Comparison of ENCODE assay signal across 8 cellular contexts in the genomic region with DNA sequence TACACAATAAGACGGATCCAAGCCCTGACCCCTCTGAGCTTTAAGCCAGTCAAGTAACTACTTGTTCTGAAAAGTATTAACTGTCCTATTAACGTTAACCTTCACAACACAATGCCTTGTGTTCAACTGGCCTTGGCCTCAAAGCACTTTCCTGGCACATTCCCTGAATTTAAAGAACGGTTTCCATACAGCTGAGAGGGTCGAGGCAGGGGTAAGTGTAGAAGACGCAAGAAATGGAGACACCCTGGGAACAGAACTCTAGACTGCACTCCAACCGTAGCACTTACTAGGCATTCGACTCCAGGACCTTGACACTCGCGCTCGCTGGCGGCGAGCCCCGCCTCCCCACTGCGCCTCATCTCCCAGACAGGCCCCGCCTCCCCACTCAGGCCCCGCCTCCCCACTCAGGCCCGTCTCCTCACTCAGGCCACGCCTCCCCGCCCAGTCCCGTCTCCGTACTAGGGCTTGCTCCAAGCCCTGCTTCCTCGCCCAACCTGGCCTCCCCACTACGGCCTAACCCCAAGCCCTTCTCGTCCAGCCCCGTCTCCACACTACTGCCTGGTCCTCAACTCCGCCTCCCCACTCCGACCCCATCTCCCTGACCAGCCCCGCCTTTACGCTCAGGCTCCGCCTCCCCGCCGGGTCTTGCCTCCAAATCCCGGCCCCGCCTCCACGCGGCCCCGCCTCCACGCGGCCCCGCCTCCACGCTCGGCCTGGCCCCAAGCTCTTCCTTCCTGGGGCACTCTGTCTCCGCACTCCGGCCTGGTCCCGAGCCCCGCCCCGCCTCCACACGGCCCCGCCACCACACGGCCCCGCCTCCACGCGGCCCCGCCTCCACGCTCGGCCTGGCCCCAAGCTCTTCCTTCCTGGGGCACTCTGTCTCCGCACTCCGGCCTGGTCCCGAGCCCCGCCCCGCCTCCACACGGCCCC.
A peak's percentile ranks its signal among the peaks of the same experiment; 100 is the strongest.
DNase-seq lines count a peak whose midpoint lies in the region; ATAC-seq and FAIRE-seq lines count a peak whose summit lies in the region.

No MANE protein-coding gene starts in this region.

- DNase-seq in Ammon's horn (ENCODE audit: low spot score) (peak; percentile 98), GM19239 (ENCODE audit: insufficient read length, low spot score) (peak; percentile 54), NCI-H524 (lab: John Stamatoyannopoulos, UW) (peak; percentile 78 to 93), left kidney (ENCODE audit: low read depth, low spot score) (peak; percentile 98)
- peak; percentile 98 for DNase-seq in activated CD4-positive, alpha-beta T cell treated with anti-CD3 and anti-CD28 coated beads for 4 hours
- peak; percentile 98 to 99 for DNase-seq in stimulated activated CD4-positive, alpha-beta T cell treated with anti-CD3 and anti-CD28 coated beads, Interleukin-1b, Interleukin-23, amount 100 ng/mL, for 4 hours (ENCODE audit: low read depth in 2 of 2)

- ATAC-seq in HG03442 (IDR thresholded peaks at IDR 0.05; ENCODE audit: unreplicated experiment): peak; percentile 57

- peak overlapping the region; percentile 99 for H3K27ac ChIP-seq in cingulate gyrus (ENCODE audit: low read depth, low read length)

- FAIRE-seq in GM19239 (lab: Jason Lieb, UNC): peak; percentile 93

Comparison
In these comparisons a context has a peak if more than half of its experiments do, and no peak if none do; other contexts are left out.
1. Peak in every context shown above with its lines: DNase-seq, ATAC-seq and H3K27ac ChIP-seq.